In the genomic region with DNA sequence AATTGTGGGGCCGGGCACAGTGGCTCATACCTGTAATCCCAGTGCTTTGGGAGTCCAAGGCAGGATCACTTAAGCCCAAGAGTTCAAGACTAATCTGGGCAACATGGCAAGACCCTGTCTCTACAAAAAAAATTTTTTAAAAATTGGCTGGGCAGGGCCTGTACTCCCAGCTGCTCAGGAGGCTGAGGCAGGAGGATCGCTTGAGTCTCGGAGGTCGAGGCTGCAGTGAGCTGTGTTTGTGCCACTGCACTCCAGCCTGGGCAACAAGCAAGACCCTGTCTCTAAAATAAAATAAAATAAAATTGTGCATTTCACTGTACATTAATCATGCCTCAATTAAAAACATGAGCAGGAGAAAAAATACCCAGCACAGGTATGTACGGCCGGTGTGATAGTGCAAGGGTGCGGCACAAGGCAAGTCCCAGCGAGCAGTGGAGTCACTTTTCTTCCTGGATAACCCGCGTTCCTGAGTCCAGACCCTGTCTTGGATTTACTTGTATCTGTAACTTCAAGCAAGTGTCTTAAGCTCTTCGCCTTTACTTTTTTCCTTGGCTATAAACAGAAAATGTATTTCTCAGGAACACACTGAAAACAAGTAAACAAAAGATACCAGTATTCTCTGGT, we compare ENCODE assay signal across 2 cellular contexts.
TF ChIP-seq lines count a peak whose summit lies in the region.

No MANE protein-coding gene starts in this region.

TF ChIP-seq in IMR-90, 13 proteins besides CTCF, POLR2A, EP300 and RAD21 (continued from another document):
- TF ChIP-seq, protein P1, sequence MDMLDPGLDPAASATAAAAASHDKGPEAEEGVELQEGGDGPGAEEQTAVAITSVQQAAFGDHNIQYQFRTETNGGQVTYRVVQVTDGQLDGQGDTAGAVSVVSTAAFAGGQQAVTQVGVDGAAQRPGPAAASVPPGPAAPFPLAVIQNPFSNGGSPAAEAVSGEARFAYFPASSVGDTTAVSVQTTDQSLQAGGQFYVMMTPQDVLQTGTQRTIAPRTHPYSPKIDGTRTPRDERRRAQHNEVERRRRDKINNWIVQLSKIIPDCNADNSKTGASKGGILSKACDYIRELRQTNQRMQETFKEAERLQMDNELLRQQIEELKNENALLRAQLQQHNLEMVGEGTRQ (IDR thresholded peaks at IDR 0.05; ENCODE audit: low read depth, low read length): no peak
- no peak for TF ChIP-seq MXI1 (IDR thresholded peaks at IDR 0.05; ENCODE audit: borderline replicate concordance, low read depth, low read length)
- no peak for TF ChIP-seq CEBPB (IDR thresholded peaks at IDR 0.05; ENCODE audit: low read depth, low read length)
- no peak for TF ChIP-seq CHD1 (IDR thresholded peaks at IDR 0.05; ENCODE audit: low read depth, low read length)
- no peak for TF ChIP-seq NFE2L2 (IDR thresholded peaks at IDR 0.05; ENCODE audit: low read depth, low read length)
- TF ChIP-seq RCOR1 (IDR thresholded peaks at IDR 0.05; ENCODE audit: insufficient replicate concordance, low read length): no peak
- TF ChIP-seq RFX5 (IDR thresholded peaks at IDR 0.05; ENCODE audit: low read depth, low read length): no peak
- TF ChIP-seq, protein P2, sequence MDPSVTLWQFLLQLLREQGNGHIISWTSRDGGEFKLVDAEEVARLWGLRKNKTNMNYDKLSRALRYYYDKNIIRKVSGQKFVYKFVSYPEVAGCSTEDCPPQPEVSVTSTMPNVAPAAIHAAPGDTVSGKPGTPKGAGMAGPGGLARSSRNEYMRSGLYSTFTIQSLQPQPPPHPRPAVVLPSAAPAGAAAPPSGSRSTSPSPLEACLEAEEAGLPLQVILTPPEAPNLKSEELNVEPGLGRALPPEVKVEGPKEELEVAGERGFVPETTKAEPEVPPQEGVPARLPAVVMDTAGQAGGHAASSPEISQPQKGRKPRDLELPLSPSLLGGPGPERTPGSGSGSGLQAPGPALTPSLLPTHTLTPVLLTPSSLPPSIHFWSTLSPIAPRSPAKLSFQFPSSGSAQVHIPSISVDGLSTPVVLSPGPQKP (IDR thresholded peaks at IDR 0.05; ENCODE audit: borderline replicate concordance, low read depth, low read length): no peak
- TF ChIP-seq FOS (IDR thresholded peaks at IDR 0.05; ENCODE audit: low read depth, low read length): no peak
- TF ChIP-seq SMC3 (IDR thresholded peaks at IDR 0.05; ENCODE audit: low read depth, low read length): no peak
- no peak for TF ChIP-seq MAFK (IDR thresholded peaks at IDR 0.05; ENCODE audit: low read depth, low read length)
- TF ChIP-seq BHLHE40 (IDR thresholded peaks at IDR 0.05; ENCODE audit: low read depth, low read length): no peak

TF ChIP-seq in SK-N-SH treated with all-trans-retinoic acid at 6 μM for 48 hours, 23 proteins besides CTCF, POLR2A, EP300 and RAD21 (continued from another document):
- TF ChIP-seq, protein P3, sequence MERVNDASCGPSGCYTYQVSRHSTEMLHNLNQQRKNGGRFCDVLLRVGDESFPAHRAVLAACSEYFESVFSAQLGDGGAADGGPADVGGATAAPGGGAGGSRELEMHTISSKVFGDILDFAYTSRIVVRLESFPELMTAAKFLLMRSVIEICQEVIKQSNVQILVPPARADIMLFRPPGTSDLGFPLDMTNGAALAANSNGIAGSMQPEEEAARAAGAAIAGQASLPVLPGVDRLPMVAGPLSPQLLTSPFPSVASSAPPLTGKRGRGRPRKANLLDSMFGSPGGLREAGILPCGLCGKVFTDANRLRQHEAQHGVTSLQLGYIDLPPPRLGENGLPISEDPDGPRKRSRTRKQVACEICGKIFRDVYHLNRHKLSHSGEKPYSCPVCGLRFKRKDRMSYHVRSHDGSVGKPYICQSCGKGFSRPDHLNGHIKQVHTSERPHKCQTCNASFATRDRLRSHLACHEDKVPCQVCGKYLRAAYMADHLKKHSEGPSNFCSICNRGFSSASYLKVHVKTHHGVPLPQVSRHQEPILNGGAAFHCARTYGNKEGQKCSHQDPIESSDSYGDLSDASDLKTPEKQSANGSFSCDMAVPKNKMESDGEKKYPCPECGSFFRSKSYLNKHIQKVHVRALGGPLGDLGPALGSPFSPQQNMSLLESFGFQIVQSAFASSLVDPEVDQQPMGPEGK (CRISPR knock-in tag; IDR thresholded peaks at IDR 0.05; ENCODE audit: borderline replicate concordance): no peak
- TF ChIP-seq SNAI2 (CRISPR knock-in tag; IDR thresholded peaks at IDR 0.05) (no peak), PPARA (CRISPR knock-in tag; IDR thresholded peaks at IDR 0.05; ENCODE audit: borderline replicate concordance) (no peak), OSR1 (CRISPR knock-in tag; IDR thresholded peaks at IDR 0.05) (no peak), ZNF565 (CRISPR knock-in tag; conservative IDR thresholded peaks at IDR 0.05; ENCODE audit: low read depth) (no peak), TOX (CRISPR knock-in tag; IDR thresholded peaks at IDR 0.05; ENCODE audit: borderline replicate concordance) (no peak), TCF4 (CRISPR knock-in tag; IDR thresholded peaks at IDR 0.05; ENCODE audit: borderline replicate concordance) (no peak), ZNF8 (CRISPR knock-in tag; IDR thresholded peaks at IDR 0.05) (no peak), RARB (CRISPR knock-in tag; IDR thresholded peaks at IDR 0.05) (no peak), BACH2 (CRISPR knock-in tag; IDR thresholded peaks at IDR 0.05; ENCODE audit: borderline replicate concordance) (no peak), ISL1 (CRISPR knock-in tag; IDR thresholded peaks at IDR 0.05) (no peak), ZFP30 (CRISPR knock-in tag; IDR thresholded peaks at IDR 0.05) (no peak)
- TF ChIP-seq, protein P4, sequence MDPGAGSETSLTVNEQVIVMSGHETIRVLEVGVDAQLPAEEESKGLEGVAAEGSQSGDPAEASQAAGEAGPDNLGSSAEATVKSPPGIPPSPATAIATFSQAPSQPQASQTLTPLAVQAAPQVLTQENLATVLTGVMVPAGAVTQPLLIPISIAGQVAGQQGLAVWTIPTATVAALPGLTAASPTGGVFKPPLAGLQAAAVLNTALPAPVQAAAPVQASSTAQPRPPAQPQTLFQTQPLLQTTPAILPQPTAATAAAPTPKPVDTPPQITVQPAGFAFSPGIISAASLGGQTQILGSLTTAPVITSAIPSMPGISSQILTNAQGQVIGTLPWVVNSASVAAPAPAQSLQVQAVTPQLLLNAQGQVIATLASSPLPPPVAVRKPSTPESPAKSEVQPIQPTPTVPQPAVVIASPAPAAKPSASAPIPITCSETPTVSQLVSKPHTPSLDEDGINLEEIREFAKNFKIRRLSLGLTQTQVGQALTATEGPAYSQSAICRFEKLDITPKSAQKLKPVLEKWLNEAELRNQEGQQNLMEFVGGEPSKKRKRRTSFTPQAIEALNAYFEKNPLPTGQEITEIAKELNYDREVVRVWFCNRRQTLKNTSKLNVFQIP (CRISPR knock-in tag; IDR thresholded peaks at IDR 0.05; ENCODE audit: borderline replicate concordance, low read depth): no peak
- TF ChIP-seq, protein P5, sequence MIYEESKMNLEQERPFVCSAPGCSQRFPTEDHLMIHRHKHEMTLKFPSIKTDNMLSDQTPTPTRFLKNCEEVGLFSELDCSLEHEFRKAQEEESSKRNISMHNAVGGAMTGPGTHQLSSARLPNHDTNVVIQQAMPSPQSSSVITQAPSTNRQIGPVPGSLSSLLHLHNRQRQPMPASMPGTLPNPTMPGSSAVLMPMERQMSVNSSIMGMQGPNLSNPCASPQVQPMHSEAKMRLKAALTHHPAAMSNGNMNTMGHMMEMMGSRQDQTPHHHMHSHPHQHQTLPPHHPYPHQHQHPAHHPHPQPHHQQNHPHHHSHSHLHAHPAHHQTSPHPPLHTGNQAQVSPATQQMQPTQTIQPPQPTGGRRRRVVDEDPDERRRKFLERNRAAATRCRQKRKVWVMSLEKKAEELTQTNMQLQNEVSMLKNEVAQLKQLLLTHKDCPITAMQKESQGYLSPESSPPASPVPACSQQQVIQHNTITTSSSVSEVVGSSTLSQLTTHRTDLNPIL (CRISPR knock-in tag; IDR thresholded peaks at IDR 0.05; ENCODE audit: low read depth): no peak
- TF ChIP-seq, protein P6, sequence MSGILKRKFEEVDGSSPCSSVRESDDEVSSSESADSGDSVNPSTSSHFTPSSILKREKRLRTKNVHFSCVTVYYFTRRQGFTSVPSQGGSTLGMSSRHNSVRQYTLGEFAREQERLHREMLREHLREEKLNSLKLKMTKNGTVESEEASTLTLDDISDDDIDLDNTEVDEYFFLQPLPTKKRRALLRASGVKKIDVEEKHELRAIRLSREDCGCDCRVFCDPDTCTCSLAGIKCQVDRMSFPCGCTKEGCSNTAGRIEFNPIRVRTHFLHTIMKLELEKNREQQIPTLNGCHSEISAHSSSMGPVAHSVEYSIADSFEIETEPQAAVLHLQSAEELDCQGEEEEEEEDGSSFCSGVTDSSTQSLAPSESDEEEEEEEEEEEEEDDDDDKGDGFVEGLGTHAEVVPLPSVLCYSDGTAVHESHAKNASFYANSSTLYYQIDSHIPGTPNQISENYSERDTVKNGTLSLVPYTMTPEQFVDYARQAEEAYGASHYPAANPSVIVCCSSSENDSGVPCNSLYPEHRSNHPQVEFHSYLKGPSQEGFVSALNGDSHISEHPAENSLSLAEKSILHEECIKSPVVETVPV (CRISPR knock-in tag; IDR thresholded peaks at IDR 0.05): no peak
- TF ChIP-seq, protein P7, sequence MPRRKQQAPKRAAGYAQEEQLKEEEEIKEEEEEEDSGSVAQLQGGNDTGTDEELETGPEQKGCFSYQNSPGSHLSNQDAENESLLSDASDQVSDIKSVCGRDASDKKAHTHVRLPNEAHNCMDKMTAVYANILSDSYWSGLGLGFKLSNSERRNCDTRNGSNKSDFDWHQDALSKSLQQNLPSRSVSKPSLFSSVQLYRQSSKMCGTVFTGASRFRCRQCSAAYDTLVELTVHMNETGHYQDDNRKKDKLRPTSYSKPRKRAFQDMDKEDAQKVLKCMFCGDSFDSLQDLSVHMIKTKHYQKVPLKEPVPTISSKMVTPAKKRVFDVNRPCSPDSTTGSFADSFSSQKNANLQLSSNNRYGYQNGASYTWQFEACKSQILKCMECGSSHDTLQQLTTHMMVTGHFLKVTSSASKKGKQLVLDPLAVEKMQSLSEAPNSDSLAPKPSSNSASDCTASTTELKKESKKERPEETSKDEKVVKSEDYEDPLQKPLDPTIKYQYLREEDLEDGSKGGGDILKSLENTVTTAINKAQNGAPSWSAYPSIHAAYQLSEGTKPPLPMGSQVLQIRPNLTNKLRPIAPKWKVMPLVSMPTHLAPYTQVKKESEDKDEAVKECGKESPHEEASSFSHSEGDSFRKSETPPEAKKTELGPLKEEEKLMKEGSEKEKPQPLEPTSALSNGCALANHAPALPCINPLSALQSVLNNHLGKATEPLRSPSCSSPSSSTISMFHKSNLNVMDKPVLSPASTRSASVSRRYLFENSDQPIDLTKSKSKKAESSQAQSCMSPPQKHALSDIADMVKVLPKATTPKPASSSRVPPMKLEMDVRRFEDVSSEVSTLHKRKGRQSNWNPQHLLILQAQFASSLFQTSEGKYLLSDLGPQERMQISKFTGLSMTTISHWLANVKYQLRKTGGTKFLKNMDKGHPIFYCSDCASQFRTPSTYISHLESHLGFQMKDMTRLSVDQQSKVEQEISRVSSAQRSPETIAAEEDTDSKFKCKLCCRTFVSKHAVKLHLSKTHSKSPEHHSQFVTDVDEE (CRISPR knock-in tag; IDR thresholded peaks at IDR 0.05): no peak
